8 cellular contexts compared by ENCODE assay signal in genomic region chr9:131289301-131290038, GRCh38. TPM values are rescaled to one million over a fixed set of nuclear protein-coding genes. Genes with fewer than 3 reads are reported as not detected.
DNase-seq lines count a peak whose midpoint lies in the region; ATAC-seq and TF ChIP-seq lines count a peak whose summit lies in the region.

PLPP7 (plus strand) TSS chr9:131289723; CDS start chr9:131289998, 275 bp downstream.

- peaks cover 9% of the 10 kb centered on the region for H3K4me1 ChIP-seq in vagina

- H3K4me1 Mint-ChIP-seq in endothelial cell (ENCODE audit: unreplicated experiment), result peaks cover 2% of the 10 kb centered on the region

- H3K27me3 Mint-ChIP-seq in endothelial cell (ENCODE audit: unreplicated experiment), result peaks cover 8% of the 10 kb centered on the region

- H3K4me3 Mint-ChIP-seq in endothelial cell (ENCODE audit: unreplicated experiment), result no peak within 1 kb of the TSS

- no peaks in the 10 kb centered on the region for H3K36me3 ChIP-seq in vagina

- intact Hi-C loops in vagina (cut with DNase I), result no loop called here

- peak; percentile 60 for DNase-seq in ELR (ENCODE audit: low read depth)
- peak; percentile 84 for DNase-seq in NCI-H82 (lab: John Stamatoyannopoulos, UW)
- peak; percentile 33 for DNase-seq in endothelial cell (ENCODE audit: low spot score)
- DNase-seq in middle frontal gyrus (ENCODE audit: extremely low spot score, low spot score), result peak; percentile 82
- no peak for DNase-seq in vagina (ENCODE audit: extremely low spot score in 2 of 2)
- no peak for DNase-seq in NCI-H1105 (lab: John Stamatoyannopoulos, UW)

- H3K27me3 ChIP-seq in vagina, result no peaks in the 10 kb centered on the region

- H3K27ac ChIP-seq in vagina, result peak within 1 kb of the TSS; percentile 60

- no peak within 1 kb of the TSS for H3K27ac Mint-ChIP-seq in endothelial cell (ENCODE audit: unreplicated experiment)

- TF ChIP-seq CTCF in endothelial cell (IDR thresholded peaks at IDR 0.05; ENCODE audit: unreplicated experiment) (no peak), vagina (IDR thresholded peaks at IDR 0.05) (no peak)

- no peaks in the 10 kb centered on the region for H3K36me3 Mint-ChIP-seq in endothelial cell (ENCODE audit: low read depth, unreplicated experiment)

- no peaks in the 10 kb centered on the region for H3K9me3 ChIP-seq in vagina

- H3K4me3 ChIP-seq in vagina, result peak within 1 kb of the TSS; percentile 43 to 53

- TF ChIP-seq POLR2A in vagina (IDR thresholded peaks at IDR 0.05), result no peak

- ATAC-seq in HG03045 (IDR thresholded peaks at IDR 0.05; ENCODE audit: unreplicated experiment), result no peak
- ATAC-seq in HG02763 (IDR thresholded peaks at IDR 0.05; ENCODE audit: unreplicated experiment), result no peak

- H3K9me3 Mint-ChIP-seq in endothelial cell (ENCODE audit: unreplicated experiment), result no peaks in the 10 kb centered on the region

RNA-seq across cellular contexts. Expression of gene PLPP7, which starts in this region (rescaled TPM):
- total RNA-seq in endothelial cell (ENCODE audit: unreplicated experiment) (4.9 TPM), vagina (11.8 TPM)

Comparison
In these comparisons a context has a peak if more than half of its experiments do, and no peak if none do; other contexts are left out.
1. DNase-seq: peak in ELR (single experiment), NCI-H82 (single experiment), endothelial cell (single experiment) and middle frontal gyrus (single experiment); none in vagina (0 of 2) and NCI-H1105 (single experiment).